Comparison of ENCODE assay signal across 9 cellular contexts in the genomic region with DNA sequence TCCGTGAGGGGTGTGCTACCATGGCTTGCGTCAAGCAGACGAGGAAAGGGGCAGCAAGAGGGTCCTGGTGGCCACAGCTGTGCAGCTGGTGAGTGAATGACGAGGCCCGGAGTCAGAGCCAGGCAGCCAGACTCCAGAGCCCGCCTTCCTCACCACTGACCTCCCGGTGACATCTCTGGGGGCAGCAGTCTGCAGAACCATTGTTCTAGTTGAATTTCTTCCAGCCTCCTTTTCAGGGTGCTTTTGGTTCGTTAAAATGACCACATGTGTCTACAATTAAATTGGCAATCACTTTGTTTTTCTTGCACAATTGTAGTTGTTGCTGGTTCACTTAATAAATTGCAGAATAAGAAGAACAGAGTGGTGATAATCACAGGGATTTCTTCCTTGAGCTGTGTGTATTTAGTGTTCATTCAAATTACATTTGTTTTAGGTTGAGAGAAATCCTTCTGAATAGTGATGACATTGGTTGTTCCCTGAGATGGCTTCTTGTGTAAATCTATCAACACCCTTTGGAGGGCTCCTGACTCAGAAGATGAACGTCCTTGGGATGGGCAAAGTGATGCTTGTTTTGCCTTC.
DNase-seq lines count a peak whose midpoint lies in the region; ATAC-seq and TF ChIP-seq lines count a peak whose summit lies in the region.
"Had no signal": no experiment of that assay in that cellular context is flagged by ENCODE, and none has a peak within 500 bp of the region (broad histone marks: within the 10 kb centered on the region; RNA-seq: fewer than 3 reads in every experiment).

No MANE protein-coding gene starts in this region.

- no peaks in the 10 kb centered on the region for H3K36me3 ChIP-seq in A673 (ENCODE audit: insufficient read depth, low read length, poor library complexity, severe bottlenecking)

- ATAC-seq in HG03520 (IDR thresholded peaks at IDR 0.05; ENCODE audit: unreplicated experiment) (no peak), natural killer cell (no peak)

- no peaks in the 10 kb centered on the region for H3K27me3 Mint-ChIP-seq in nephron (ENCODE audit: low read depth)
- H3K27me3 Mint-ChIP-seq in natural killer cell (ENCODE audit: low read depth in 2 of 2) = no peaks in the 10 kb centered on the region

- H3K4me3 ChIP-seq in A673 (ENCODE audit: low read depth, low read length, poor library complexity, severe bottlenecking) = no peak overlapping the region
- no peak overlapping the region for H3K4me3 ChIP-seq in fibroblast of mammary gland (ENCODE audit: control insufficient read depth, low read depth, low read length)

- DNase-seq in A673 (ENCODE audit: low spot score) (peak; percentile 34), fibroblast of mammary gland (ENCODE audit: low read depth) (peak; percentile 93), natural killer cell (no peak), NCI-H2171 treated with DMSO at 0.1 percent for 48 hours (lab: John Stamatoyannopoulos, UW) (no peak)
- DNase-seq in effector CD4-positive, alpha-beta T cell = no peak
- DNase-seq: KG1 had no signal

- no TSS peak for BruUV-seq in A673 (replicated peaks; lab: Mats Ljungman, UMichigan)

- H3K4me1 Mint-ChIP-seq in nephron (peaks cover 51% of the 10 kb centered on the region), natural killer cell (peaks cover 8 to 18% of the 10 kb centered on the region in 2 donors)

- H3K4me3 Mint-ChIP-seq in nephron (no peak overlapping the region), natural killer cell (no peak overlapping the region)

- intact Hi-C loops in A673 (cut with micrococcal nuclease; ENCODE audit: unreplicated experiment) = no loop called here
- intact Hi-C loops in natural killer cell (cut with micrococcal nuclease) = no loop called here

- no peaks in the 10 kb centered on the region for H3K9me3 ChIP-seq in A673 (ENCODE audit: low read depth, low read length, poor library complexity, severe bottlenecking)

- peak overlapping the region; percentile 38 to 52 (median 49) for H3K27ac Mint-ChIP-seq in nephron
- H3K27ac Mint-ChIP-seq in natural killer cell = peak overlapping the region in 1 of 2 donors; percentile 12

- H3K4me1 ChIP-seq in A673 (ENCODE audit: insufficient read depth, low read length, poor library complexity, severe bottlenecking) = peaks cover 51% of the 10 kb centered on the region

- TF ChIP-seq CTCF in A673 (conservative IDR thresholded peaks at IDR 0.05; ENCODE audit: low read depth, low read length) (no peak), fibroblast of mammary gland (conservative IDR thresholded peaks at IDR 0.05; ENCODE audit: control insufficient read depth, insufficient read depth, low read depth, low read length) (no peak), nephron (IDR thresholded peaks at IDR 0.05; ENCODE audit: unreplicated experiment in 3 of 3) (no peak), natural killer cell (IDR thresholded peaks at IDR 0.05) (no peak)

- peaks cover 33% of the 10 kb centered on the region for H3K36me3 Mint-ChIP-seq in nephron (ENCODE audit: low read depth)
- H3K36me3 Mint-ChIP-seq in natural killer cell = no peaks in the 10 kb centered on the region

- H3K9me3 Mint-ChIP-seq in nephron = peaks cover 11% of the 10 kb centered on the region
- no peaks in the 10 kb centered on the region for H3K9me3 Mint-ChIP-seq in natural killer cell

- peak overlapping the region; percentile 69 for H3K27ac ChIP-seq in A673 (ENCODE audit: low read depth, low read length, poor library complexity, severe bottlenecking)

- CTCF ChIA-PET in A673 (lab: Charles Lee) = no interaction called here

- POLR2A ChIA-PET in A673 (lab: Charles Lee; ENCODE audit: low non-redundant PET) = no interaction called here

- H3K27me3 ChIP-seq in A673 (replicated peaks; ENCODE audit: insufficient read depth, low read depth, low read length, poor library complexity) = no peaks in the 10 kb centered on the region

TF ChIP-seq in PFSK-1, 5 proteins besides CTCF, POLR2A, EP300 and RAD21:
- TF ChIP-seq TAF1 (IDR thresholded peaks at IDR 0.05; ENCODE audit: borderline replicate concordance, insufficient read depth, low read length) (no peak), FOXP2 (optimal IDR thresholded peaks at IDR 0.05; ENCODE audit: borderline replicate concordance, extremely low read depth, extremely low read length, insufficient read depth) (peak; percentile 23), SIN3A (IDR thresholded peaks at IDR 0.05; ENCODE audit: borderline replicate concordance, insufficient read depth, low read length) (no peak), POLR2AphosphoS5 (IDR thresholded peaks at IDR 0.05; ENCODE audit: low read depth, low read length) (no peak)
- TF ChIP-seq, protein P1, sequence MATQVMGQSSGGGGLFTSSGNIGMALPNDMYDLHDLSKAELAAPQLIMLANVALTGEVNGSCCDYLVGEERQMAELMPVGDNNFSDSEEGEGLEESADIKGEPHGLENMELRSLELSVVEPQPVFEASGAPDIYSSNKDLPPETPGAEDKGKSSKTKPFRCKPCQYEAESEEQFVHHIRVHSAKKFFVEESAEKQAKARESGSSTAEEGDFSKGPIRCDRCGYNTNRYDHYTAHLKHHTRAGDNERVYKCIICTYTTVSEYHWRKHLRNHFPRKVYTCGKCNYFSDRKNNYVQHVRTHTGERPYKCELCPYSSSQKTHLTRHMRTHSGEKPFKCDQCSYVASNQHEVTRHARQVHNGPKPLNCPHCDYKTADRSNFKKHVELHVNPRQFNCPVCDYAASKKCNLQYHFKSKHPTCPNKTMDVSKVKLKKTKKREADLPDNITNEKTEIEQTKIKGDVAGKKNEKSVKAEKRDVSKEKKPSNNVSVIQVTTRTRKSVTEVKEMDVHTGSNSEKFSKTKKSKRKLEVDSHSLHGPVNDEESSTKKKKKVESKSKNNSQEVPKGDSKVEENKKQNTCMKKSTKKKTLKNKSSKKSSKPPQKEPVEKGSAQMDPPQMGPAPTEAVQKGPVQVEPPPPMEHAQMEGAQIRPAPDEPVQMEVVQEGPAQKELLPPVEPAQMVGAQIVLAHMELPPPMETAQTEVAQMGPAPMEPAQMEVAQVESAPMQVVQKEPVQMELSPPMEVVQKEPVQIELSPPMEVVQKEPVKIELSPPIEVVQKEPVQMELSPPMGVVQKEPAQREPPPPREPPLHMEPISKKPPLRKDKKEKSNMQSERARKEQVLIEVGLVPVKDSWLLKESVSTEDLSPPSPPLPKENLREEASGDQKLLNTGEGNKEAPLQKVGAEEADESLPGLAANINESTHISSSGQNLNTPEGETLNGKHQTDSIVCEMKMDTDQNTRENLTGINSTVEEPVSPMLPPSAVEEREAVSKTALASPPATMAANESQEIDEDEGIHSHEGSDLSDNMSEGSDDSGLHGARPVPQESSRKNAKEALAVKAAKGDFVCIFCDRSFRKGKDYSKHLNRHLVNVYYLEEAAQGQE (IDR thresholded peaks at IDR 0.05; ENCODE audit: insufficient read depth in 1 of 2, low read depth in 2 of 2, low read length in 2 of 2) = 0 out of 4 replicates have a peak, but pooled peaks of 1 of the 2 experiments have one; percentile 7

Comparison
In these comparisons a context has a peak if more than half of its experiments do, and no peak if none do; other contexts are left out.
1. DNase-seq: peak in A673 (single experiment) and fibroblast of mammary gland (single experiment); none in natural killer cell (single experiment), effector CD4-positive, alpha-beta T cell (single experiment) and NCI-H2171 treated with DMSO at 0.1 percent for 48 hours (single experiment).